ENCODE assay signal across 27 cellular contexts in the genomic region with DNA sequence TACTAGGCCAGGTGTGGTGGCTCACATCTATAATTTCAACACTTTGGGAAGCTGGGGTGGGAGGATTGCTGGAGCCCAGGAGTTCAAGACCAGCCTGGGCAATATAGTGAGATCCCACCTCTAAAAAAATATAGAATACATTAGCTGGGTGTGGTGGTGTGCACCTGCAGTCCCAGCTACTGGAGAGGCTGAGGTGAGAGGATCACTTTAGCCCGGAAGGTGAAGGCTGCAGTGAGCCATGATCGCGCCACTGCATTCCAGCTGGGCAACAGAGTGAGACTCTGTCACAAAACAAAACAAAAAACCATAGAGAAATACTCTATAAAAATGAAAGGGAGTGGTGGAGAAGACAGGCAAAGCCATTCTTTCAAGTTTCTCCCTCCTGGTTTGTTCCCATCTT.
"Had no signal": no experiment of that assay in that cellular context is flagged by ENCODE, and none has a peak within 500 bp of the region (broad histone marks: within the 10 kb centered on the region; RNA-seq: fewer than 3 reads in every experiment).

No MANE protein-coding gene starts in this region.

- H3K9me3 Mint-ChIP-seq: activated CD8-positive, alpha-beta T cell treated with anti-CD3 and anti-CD28 coated beads for 36 hours; activated naive CD4-positive, alpha-beta T cell treated with anti-CD3 and anti-CD28 coated beads, Interleukin-2, amount 10 ng/mL, durations not matched to agents 7 days and 5 days; activated naive CD8-positive, alpha-beta T cell treated with anti-CD3 and anti-CD28 coated beads for 36 hours; activated T-cell treated with anti-CD3 and anti-CD28 coated beads, Interleukin-2, amount 50 U/mL, for 4 hours; activated T-helper 2 cell treated with anti-CD3 and anti-CD28 coated beads, Interferon-gamma antibody, Interleukin-2, Interleukin-4, amounts not matched to agents 10 μg/mL and 5 μg/mL and 100 μg/mL, durations not matched to agents 14 hours and 24 hours and 36 hours; T-cell had no signal

- DNase-seq: activated CD4-positive, alpha-beta T cell treated with anti-CD3 and anti-CD28 coated beads for 4 hours; activated CD8-positive, alpha-beta memory T cell treated with anti-CD3 and anti-CD28 coated beads, Interleukin-2, amount 50 U/mL, for 4 hours; activated CD8-positive, alpha-beta T cell treated with anti-CD3 and anti-CD28 coated beads for 36 hours; activated gamma-delta T cell treated with Interleukin-2 at 50 U/mL for 16 hours; activated naive CD4-positive, alpha-beta T cell treated with anti-CD3 and anti-CD28 coated beads, Interleukin-2, amount 10 ng/mL, durations not matched to agents 7 days and 5 days; activated naive CD8-positive, alpha-beta T cell treated with anti-CD3 and anti-CD28 coated beads for 36 hours; activated T-cell treated with anti-CD3 and anti-CD28 coated beads, Interleukin-2, amount 50 U/mL, for 4 hours; brain microvascular endothelial cell; Karpas-422; NCI-H1048; NCI-H1930; NCI-H2171 treated with DMSO at 0.1 percent for 48 hours; NCI-H510A treated with DMSO at 0.1 percent for 48 hours; NCI-H69; NK-92 treated with Interleukin-12 subunit alpha and Interleukin-12 subunit beta, amount 100 ng/mL, for 24 hours; OCI-M1; RPMI8226; T-cell; T-helper 2 cell; T1000; WERI-Rb-1 had no signal

- H3K27me3 ChIP-seq: brain microvascular endothelial cell, cardiac muscle cell had no signal

- H3K27ac Mint-ChIP-seq: activated CD8-positive, alpha-beta T cell treated with anti-CD3 and anti-CD28 coated beads for 36 hours; activated naive CD4-positive, alpha-beta T cell treated with anti-CD3 and anti-CD28 coated beads, Interleukin-2, amount 10 ng/mL, durations not matched to agents 7 days and 5 days; activated naive CD8-positive, alpha-beta T cell treated with anti-CD3 and anti-CD28 coated beads for 36 hours; activated T-helper 2 cell treated with anti-CD3 and anti-CD28 coated beads, Interferon-gamma antibody, Interleukin-2, Interleukin-4, amounts not matched to agents 10 μg/mL and 5 μg/mL and 100 μg/mL, durations not matched to agents 14 hours and 24 hours and 36 hours had no signal

- H3K4me3 ChIP-seq: cardiac muscle cell, SK-N-MC had no signal

- H3K27ac ChIP-seq: brain microvascular endothelial cell, SK-N-MC, WERI-Rb-1 had no signal

- H3K27me3 Mint-ChIP-seq: activated CD8-positive, alpha-beta T cell treated with anti-CD3 and anti-CD28 coated beads for 36 hours; activated naive CD4-positive, alpha-beta T cell treated with anti-CD3 and anti-CD28 coated beads, Interleukin-2, amount 10 ng/mL, durations not matched to agents 7 days and 5 days; activated naive CD8-positive, alpha-beta T cell treated with anti-CD3 and anti-CD28 coated beads for 36 hours; T-cell had no signal

- ATAC-seq: activated CD4-positive, CD25-positive, alpha-beta regulatory T cell treated with anti-CD3 and anti-CD28 coated beads, Interleukin-2, amount 50 U/mL, for 24 hours; activated CD8-positive, alpha-beta T cell treated with anti-CD3 and anti-CD28 coated beads for 36 hours; activated T-cell treated with anti-CD3 and anti-CD28 coated beads, Interleukin-2, amount 50 U/mL, for 4 hours; Panc1; Right ventricle myocardium inferior; T-cell had no signal

- H3K36me3 ChIP-seq: brain microvascular endothelial cell, cardiac muscle cell, WERI-Rb-1 had no signal

- H3K4me3 Mint-ChIP-seq: activated CD8-positive, alpha-beta T cell treated with anti-CD3 and anti-CD28 coated beads for 36 hours; activated naive CD4-positive, alpha-beta T cell treated with anti-CD3 and anti-CD28 coated beads, Interleukin-2, amount 10 ng/mL, durations not matched to agents 7 days and 5 days; activated naive CD8-positive, alpha-beta T cell treated with anti-CD3 and anti-CD28 coated beads for 36 hours; activated T-cell treated with anti-CD3 and anti-CD28 coated beads, Interleukin-2, amount 50 U/mL, for 4 hours; T-cell had no signal

- H3K36me3 Mint-ChIP-seq: activated naive CD8-positive, alpha-beta T cell treated with anti-CD3 and anti-CD28 coated beads for 36 hours had no signal
